Comparison of ENCODE assay signal across 1 cellular context in genomic region chr9:37027582-37028424, GRCh38.
TF ChIP-seq lines count a peak whose summit lies in the region.

No MANE protein-coding gene starts in this region.

TF ChIP-seq in HepG2, 621 proteins besides CTCF, POLR2A, EP300 and RAD21 (continued from another document and continues in another):
- TF ChIP-seq ZBTB49 (CRISPR knock-in tag; IDR thresholded peaks at IDR 0.05; ENCODE audit: borderline replicate concordance) (peak; percentile 95), CBX5 (CRISPR knock-in tag; IDR thresholded peaks at IDR 0.05; ENCODE audit: borderline replicate concordance) (no peak), CBX1 (IDR thresholded peaks at IDR 0.05; ENCODE audit: low read depth) (no peak), ZNF292 (CRISPR knock-in tag; IDR thresholded peaks at IDR 0.05; ENCODE audit: borderline replicate concordance, low read depth) (no peak), ZNF672 (CRISPR knock-in tag; IDR thresholded peaks at IDR 0.05) (no peak), ZFP41 (CRISPR knock-in tag; IDR thresholded peaks at IDR 0.05; ENCODE audit: borderline replicate concordance) (no peak), TCF7L2 (IDR thresholded peaks at IDR 0.05; ENCODE audit: low read depth, low read length) (no peak), ZNF10 (CRISPR knock-in tag; IDR thresholded peaks at IDR 0.05; ENCODE audit: borderline replicate concordance, low read depth) (no peak), ZNF577 (CRISPR knock-in tag; IDR thresholded peaks at IDR 0.05; ENCODE audit: borderline replicate concordance, low read depth) (no peak), ETV6 (CRISPR knock-in tag; conservative IDR thresholded peaks at IDR 0.05) (peak; percentile 98), KDM5A (IDR thresholded peaks at IDR 0.05; ENCODE audit: borderline replicate concordance, low read length) (no peak), ZNF737 (CRISPR knock-in tag; IDR thresholded peaks at IDR 0.05; ENCODE audit: borderline replicate concordance) (0 out of 2 replicates have a peak, but pooled peaks have one; percentile 53), ZSCAN5A (CRISPR knock-in tag; IDR thresholded peaks at IDR 0.05; ENCODE audit: borderline replicate concordance) (peak; percentile 74; the same call in 1 of the 2 replicates), KLF13 (CRISPR knock-in tag; IDR thresholded peaks at IDR 0.05) (no peak), TEAD2 (CRISPR knock-in tag; IDR thresholded peaks at IDR 0.05) (peak; percentile 96), HNF1B (CRISPR knock-in tag; IDR thresholded peaks at IDR 0.05) (peak; percentile 64), TSC22D2 (CRISPR knock-in tag; IDR thresholded peaks at IDR 0.05; ENCODE audit: borderline replicate concordance) (peak; percentile 98), NR1H2 (CRISPR knock-in tag; IDR thresholded peaks at IDR 0.05; ENCODE audit: borderline replicate concordance, low read depth) (peak; percentile 77; the same call in 1 of the 2 replicates), AHR (CRISPR knock-in tag; IDR thresholded peaks at IDR 0.05) (peak; percentile 97), SPEN (CRISPR knock-in tag; IDR thresholded peaks at IDR 0.05; ENCODE audit: low read depth) (peak; percentile 88), BCL6 (CRISPR knock-in tag; IDR thresholded peaks at IDR 0.05) (peak; percentile 69), FOXK2 (IDR thresholded peaks at IDR 0.05) (no peak), LCORL (IDR thresholded peaks at IDR 0.05) (no peak), LCORL (CRISPR knock-in tag; IDR thresholded peaks at IDR 0.05) (peak; percentile 50; the same call in 1 of the 2 replicates), CREB1 (IDR thresholded peaks at IDR 0.05) (no peak), CREB1 (CRISPR knock-in tag; IDR thresholded peaks at IDR 0.05) (no peak), RBM39 (IDR thresholded peaks at IDR 0.05; ENCODE audit: low read depth, low read length, poor library complexity, severe bottlenecking) (no peak), ZNF841 (CRISPR knock-in tag; IDR thresholded peaks at IDR 0.05; ENCODE audit: borderline replicate concordance) (peak; percentile 71; the same call in 1 of the 2 replicates), CC2D1A (CRISPR knock-in tag; IDR thresholded peaks at IDR 0.05) (no peak), SRY (CRISPR knock-in tag; IDR thresholded peaks at IDR 0.05) (peak; percentile 98), MAF1 (CRISPR knock-in tag; IDR thresholded peaks at IDR 0.05; ENCODE audit: borderline replicate concordance) (peak; percentile 97; the same call in 1 of the 2 replicates), PHF8 (CRISPR knock-in tag; IDR thresholded peaks at IDR 0.05) (peak; percentile 49; the same call in 1 of the 2 replicates), KDM4B (CRISPR knock-in tag; IDR thresholded peaks at IDR 0.05) (peak; percentile 92), ZNF891 (CRISPR knock-in tag; IDR thresholded peaks at IDR 0.05) (peak; percentile 95; the same call in 1 of the 2 replicates), SRSF9 (IDR thresholded peaks at IDR 0.05; ENCODE audit: borderline replicate concordance, insufficient read depth, low read depth, low read length, poor library complexity, severe bottlenecking) (no peak), TOPORS (CRISPR knock-in tag; IDR thresholded peaks at IDR 0.05) (peak; percentile 99), ZNF562 (CRISPR knock-in tag; IDR thresholded peaks at IDR 0.05; ENCODE audit: borderline replicate concordance) (0 out of 2 replicates have a peak, but pooled peaks have one; percentile 52), PAF1 (CRISPR knock-in tag; IDR thresholded peaks at IDR 0.05) (no peak), SKI (IDR thresholded peaks at IDR 0.05; ENCODE audit: partially characterized antibody) (peak; percentile 17), KDM3A (CRISPR knock-in tag; IDR thresholded peaks at IDR 0.05; ENCODE audit: low read depth) (peak; percentile 81; the same call in 1 of the 2 replicates), DMAP1 (CRISPR knock-in tag; IDR thresholded peaks at IDR 0.05) (no peak)
- TF ChIP-seq, protein P1, sequence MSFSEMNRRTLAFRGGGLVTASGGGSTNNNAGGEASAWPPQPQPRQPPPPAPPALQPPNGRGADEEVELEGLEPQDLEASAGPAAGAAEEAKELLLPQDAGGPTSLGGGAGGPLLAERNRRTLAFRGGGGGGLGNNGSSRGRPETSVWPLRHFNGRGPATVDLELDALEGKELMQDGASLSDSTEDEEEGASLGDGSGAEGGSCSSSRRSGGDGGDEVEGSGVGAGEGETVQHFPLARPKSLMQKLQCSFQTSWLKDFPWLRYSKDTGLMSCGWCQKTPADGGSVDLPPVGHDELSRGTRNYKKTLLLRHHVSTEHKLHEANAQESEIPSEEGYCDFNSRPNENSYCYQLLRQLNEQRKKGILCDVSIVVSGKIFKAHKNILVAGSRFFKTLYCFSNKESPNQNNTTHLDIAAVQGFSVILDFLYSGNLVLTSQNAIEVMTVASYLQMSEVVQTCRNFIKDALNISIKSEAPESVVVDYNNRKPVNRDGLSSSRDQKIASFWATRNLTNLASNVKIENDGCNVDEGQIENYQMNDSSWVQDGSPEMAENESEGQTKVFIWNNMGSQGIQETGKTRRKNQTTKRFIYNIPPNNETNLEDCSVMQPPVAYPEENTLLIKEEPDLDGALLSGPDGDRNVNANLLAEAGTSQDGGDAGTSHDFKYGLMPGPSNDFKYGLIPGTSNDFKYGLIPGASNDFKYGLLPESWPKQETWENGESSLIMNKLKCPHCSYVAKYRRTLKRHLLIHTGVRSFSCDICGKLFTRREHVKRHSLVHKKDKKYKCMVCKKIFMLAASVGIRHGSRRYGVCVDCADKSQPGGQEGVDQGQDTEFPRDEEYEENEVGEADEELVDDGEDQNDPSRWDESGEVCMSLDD (CRISPR knock-in tag; IDR thresholded peaks at IDR 0.05; ENCODE audit: borderline replicate concordance): peak; percentile 92
- TF ChIP-seq, protein P2, sequence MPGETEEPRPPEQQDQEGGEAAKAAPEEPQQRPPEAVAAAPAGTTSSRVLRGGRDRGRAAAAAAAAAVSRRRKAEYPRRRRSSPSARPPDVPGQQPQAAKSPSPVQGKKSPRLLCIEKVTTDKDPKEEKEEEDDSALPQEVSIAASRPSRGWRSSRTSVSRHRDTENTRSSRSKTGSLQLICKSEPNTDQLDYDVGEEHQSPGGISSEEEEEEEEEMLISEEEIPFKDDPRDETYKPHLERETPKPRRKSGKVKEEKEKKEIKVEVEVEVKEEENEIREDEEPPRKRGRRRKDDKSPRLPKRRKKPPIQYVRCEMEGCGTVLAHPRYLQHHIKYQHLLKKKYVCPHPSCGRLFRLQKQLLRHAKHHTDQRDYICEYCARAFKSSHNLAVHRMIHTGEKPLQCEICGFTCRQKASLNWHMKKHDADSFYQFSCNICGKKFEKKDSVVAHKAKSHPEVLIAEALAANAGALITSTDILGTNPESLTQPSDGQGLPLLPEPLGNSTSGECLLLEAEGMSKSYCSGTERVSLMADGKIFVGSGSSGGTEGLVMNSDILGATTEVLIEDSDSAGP (CRISPR knock-in tag; IDR thresholded peaks at IDR 0.05; ENCODE audit: borderline replicate concordance): peak; percentile 76; the same call in 1 of the 2 replicates
- TF ChIP-seq, protein P3, sequence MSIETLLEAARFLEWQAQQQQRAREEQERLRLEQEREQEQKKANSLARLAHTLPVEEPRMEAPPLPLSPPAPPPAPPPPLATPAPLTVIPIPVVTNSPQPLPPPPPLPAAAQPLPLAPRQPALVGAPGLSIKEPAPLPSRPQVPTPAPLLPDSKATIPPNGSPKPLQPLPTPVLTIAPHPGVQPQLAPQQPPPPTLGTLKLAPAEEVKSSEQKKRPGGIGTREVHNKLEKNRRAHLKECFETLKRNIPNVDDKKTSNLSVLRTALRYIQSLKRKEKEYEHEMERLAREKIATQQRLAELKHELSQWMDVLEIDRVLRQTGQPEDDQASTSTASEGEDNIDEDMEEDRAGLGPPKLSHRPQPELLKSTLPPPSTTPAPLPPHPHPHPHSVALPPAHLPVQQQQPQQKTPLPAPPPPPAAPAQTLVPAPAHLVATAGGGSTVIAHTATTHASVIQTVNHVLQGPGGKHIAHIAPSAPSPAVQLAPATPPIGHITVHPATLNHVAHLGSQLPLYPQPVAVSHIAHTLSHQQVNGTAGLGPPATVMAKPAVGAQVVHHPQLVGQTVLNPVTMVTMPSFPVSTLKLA (IDR thresholded peaks at IDR 0.05): 0 out of 2 replicates have a peak, but pooled peaks have one; percentile 6
- TF ChIP-seq, protein P4, sequence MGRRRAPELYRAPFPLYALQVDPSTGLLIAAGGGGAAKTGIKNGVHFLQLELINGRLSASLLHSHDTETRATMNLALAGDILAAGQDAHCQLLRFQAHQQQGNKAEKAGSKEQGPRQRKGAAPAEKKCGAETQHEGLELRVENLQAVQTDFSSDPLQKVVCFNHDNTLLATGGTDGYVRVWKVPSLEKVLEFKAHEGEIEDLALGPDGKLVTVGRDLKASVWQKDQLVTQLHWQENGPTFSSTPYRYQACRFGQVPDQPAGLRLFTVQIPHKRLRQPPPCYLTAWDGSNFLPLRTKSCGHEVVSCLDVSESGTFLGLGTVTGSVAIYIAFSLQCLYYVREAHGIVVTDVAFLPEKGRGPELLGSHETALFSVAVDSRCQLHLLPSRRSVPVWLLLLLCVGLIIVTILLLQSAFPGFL (CRISPR knock-in tag; IDR thresholded peaks at IDR 0.05): peak; percentile 70; the same call in 1 of the 2 replicates
- TF ChIP-seq, protein P5, sequence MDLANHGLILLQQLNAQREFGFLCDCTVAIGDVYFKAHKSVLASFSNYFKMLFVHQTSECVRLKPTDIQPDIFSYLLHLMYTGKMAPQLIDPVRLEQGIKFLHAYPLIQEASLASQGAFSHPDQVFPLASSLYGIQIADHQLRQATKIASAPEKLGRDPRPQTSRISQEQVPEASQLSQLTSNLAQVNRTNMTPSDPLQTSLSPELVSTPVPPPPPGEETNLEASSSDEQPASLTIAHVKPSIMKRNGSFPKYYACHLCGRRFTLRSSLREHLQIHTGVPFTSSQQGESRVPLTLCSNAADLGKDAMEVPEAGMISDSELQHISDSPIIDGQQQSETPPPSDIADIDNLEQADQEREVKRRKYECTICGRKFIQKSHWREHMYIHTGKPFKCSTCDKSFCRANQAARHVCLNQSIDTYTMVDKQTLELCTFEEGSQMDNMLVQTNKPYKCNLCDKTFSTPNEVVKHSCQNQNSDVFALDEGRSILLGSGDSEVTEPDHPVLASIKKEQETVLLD (CRISPR knock-in tag; IDR thresholded peaks at IDR 0.05; ENCODE audit: low read depth): peak; percentile 67; the same call in 1 of the 2 replicates
- TF ChIP-seq, protein P6, sequence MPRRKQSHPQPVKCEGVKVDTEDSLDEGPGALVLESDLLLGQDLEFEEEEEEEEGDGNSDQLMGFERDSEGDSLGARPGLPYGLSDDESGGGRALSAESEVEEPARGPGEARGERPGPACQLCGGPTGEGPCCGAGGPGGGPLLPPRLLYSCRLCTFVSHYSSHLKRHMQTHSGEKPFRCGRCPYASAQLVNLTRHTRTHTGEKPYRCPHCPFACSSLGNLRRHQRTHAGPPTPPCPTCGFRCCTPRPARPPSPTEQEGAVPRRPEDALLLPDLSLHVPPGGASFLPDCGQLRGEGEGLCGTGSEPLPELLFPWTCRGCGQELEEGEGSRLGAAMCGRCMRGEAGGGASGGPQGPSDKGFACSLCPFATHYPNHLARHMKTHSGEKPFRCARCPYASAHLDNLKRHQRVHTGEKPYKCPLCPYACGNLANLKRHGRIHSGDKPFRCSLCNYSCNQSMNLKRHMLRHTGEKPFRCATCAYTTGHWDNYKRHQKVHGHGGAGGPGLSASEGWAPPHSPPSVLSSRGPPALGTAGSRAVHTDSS (CRISPR knock-in tag; conservative IDR thresholded peaks at IDR 0.05): no peak
- TF ChIP-seq, protein P7, sequence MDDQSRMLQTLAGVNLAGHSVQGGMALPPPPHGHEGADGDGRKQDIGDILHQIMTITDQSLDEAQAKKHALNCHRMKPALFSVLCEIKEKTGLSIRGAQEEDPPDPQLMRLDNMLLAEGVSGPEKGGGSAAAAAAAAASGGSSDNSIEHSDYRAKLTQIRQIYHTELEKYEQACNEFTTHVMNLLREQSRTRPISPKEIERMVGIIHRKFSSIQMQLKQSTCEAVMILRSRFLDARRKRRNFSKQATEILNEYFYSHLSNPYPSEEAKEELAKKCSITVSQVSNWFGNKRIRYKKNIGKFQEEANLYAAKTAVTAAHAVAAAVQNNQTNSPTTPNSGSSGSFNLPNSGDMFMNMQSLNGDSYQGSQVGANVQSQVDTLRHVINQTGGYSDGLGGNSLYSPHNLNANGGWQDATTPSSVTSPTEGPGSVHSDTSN (CRISPR knock-in tag; IDR thresholded peaks at IDR 0.05; ENCODE audit: borderline replicate concordance): peak; percentile 98
- TF ChIP-seq, protein P8, sequence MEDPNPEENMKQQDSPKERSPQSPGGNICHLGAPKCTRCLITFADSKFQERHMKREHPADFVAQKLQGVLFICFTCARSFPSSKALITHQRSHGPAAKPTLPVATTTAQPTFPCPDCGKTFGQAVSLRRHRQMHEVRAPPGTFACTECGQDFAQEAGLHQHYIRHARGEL (CRISPR knock-in tag; IDR thresholded peaks at IDR 0.05): 0 out of 2 replicates have a peak, but pooled peaks have one; percentile 50
